In the genomic region with DNA sequence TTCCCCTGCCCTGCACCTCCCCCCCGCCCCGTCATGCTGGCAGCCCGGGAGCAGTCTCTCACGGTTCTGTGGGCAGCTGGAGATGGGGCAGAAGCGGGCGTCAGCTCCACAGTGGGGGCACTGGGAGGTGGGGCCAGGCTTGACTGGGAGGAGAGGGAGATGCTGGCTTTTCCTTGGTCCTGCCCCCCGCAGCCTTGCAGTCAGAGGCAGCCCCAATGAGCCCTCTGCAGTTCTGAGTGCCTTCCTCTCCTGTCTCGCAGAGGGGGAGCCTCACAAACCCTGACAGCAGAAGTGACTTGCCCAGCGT, we compare ENCODE assay signal across 10 cellular contexts. TPM values are rescaled to one million over a fixed set of nuclear protein-coding genes. Genes with fewer than 3 reads are reported as not detected.
DNase-seq lines count a peak whose midpoint lies in the region; ATAC-seq and TF ChIP-seq lines count a peak whose summit lies in the region.
"Had no signal": no experiment of that assay in that cellular context is flagged by ENCODE, and none has a peak within 500 bp of the region (broad histone marks: within the 10 kb centered on the region; RNA-seq: fewer than 3 reads in every experiment).

No MANE protein-coding gene starts in this region.

- TF ChIP-seq POLR2A in body of pancreas (IDR thresholded peaks at IDR 0.05) (no peak), gastrocnemius medialis (IDR thresholded peaks at IDR 0.05) (no peak)

- peak; percentile 63 for DNase-seq in GM03348 (ENCODE audit: low spot score)
- DNase-seq in body of pancreas = peak in 3 of 4 donors; percentile 35 to 66 (median 62)
- peak; percentile 48 for DNase-seq in kidney glomerular epithelial cell (lab: John Stamatoyannopoulos, UW)
- DNase-seq in gastrocnemius medialis = no peak
- no peak for DNase-seq in activated effector memory CD4-positive, alpha-beta T cell treated with Interleukin-2 at 50 U/mL for 16 hours
- no peak for DNase-seq in DMS153 (lab: John Stamatoyannopoulos, UW)
- DNase-seq: activated CD8-positive, alpha-beta T cell treated with anti-CD3 and anti-CD28 coated beads, Interleukin-2, amount 10 ng/mL, durations not matched to agents 7 days and 5 days; KG1 had no signal

- H3K36me3 ChIP-seq in body of pancreas (replicated peaks in 1 of 2; ENCODE audit: insufficient read depth in 1 of 2, low read depth in 2 of 2) = no peaks in the 10 kb centered on the region
- H3K36me3 ChIP-seq in gastrocnemius medialis = no peaks in the 10 kb centered on the region

- H3K9me3 ChIP-seq in body of pancreas (no peaks in the 10 kb centered on the region), gastrocnemius medialis (no peaks in the 10 kb centered on the region)

- H3K4me3 ChIP-seq in body of pancreas (no peak overlapping the region), gastrocnemius medialis (peak overlapping the region in 1 of 4 donors; percentile 28)

- TF ChIP-seq CTCF in body of pancreas (IDR thresholded peaks at IDR 0.05) (no peak), gastrocnemius medialis (IDR thresholded peaks at IDR 0.05 in 4 of 5, conservative IDR thresholded peaks at IDR 0.05 in 1 of 5) (no peak)

- H3K27me3 ChIP-seq in body of pancreas (no peaks in the 10 kb centered on the region), gastrocnemius medialis (no peaks in the 10 kb centered on the region)

- in situ Hi-C loops in gastrocnemius medialis (cut with MboI; ENCODE audit: low sequenced_read_pairs in 4 of 4) = no loop called here

- peaks cover 80% of the 10 kb centered on the region for H3K4me1 ChIP-seq in body of pancreas
- H3K4me1 ChIP-seq in gastrocnemius medialis = peaks cover 47 to 49% of the 10 kb centered on the region in 2 donors

- ATAC-seq in body of pancreas (no peak), gastrocnemius medialis (peak in 1 of 2 donors; percentile 7), GM21529 (IDR thresholded peaks at IDR 0.05; ENCODE audit: unreplicated experiment) (no peak), HG03469 (IDR thresholded peaks at IDR 0.05; ENCODE audit: unreplicated experiment) (no peak)
- ATAC-seq: activated CD8-positive, alpha-beta T cell treated with anti-CD3 and anti-CD28 coated beads, Interleukin-2, amount 10 ng/mL, durations not matched to agents 7 days and 5 days had no signal

- 48 to 100% methylated on average over 1 to 9 of the region's 9 CpGs for WGBS in body of pancreas, 2 donors

- peak overlapping the region; percentile 90 to 97 (median 94) for H3K27ac ChIP-seq in body of pancreas
- peak overlapping the region; percentile 63 to 88 (median 85) for H3K27ac ChIP-seq in gastrocnemius medialis

- intact Hi-C loops in body of pancreas (cut with DNase I) = no loop called here
- intact Hi-C loops in gastrocnemius medialis (cut with DNase I; ENCODE audit: low total_unique reads) = no loop called here

RNA-seq across cellular contexts. Expression of gene ARHGEF10L, which starts 21.7 kb away (rescaled TPM):
- 10 to 100 TPM; 81.4 to 93.1 TPM for total RNA-seq in body of pancreas
- 100 to 1,000 TPM in 1 of 4 donors, 10 to 100 TPM in 3; 21.2 to 111 (median 73.8) TPM for total RNA-seq in gastrocnemius medialis
- total RNA-seq: activated CD8-positive, alpha-beta T cell treated with anti-CD3 and anti-CD28 coated beads, Interleukin-2, amount 10 ng/mL, durations not matched to agents 7 days and 5 days had no signal

Comparison
In these comparisons a context has a peak if more than half of its experiments do, and no peak if none do; other contexts are left out.
1. DNase-seq: peak in GM03348 (single experiment), body of pancreas (3 of 4) and kidney glomerular epithelial cell (single experiment); none in gastrocnemius medialis (0 of 2), activated effector memory CD4-positive, alpha-beta T cell treated with Interleukin-2 at 50 U/mL for 16 hours (single experiment) and DMS153 (single experiment).